1 cellular context compared by ENCODE assay signal in the genomic region with DNA sequence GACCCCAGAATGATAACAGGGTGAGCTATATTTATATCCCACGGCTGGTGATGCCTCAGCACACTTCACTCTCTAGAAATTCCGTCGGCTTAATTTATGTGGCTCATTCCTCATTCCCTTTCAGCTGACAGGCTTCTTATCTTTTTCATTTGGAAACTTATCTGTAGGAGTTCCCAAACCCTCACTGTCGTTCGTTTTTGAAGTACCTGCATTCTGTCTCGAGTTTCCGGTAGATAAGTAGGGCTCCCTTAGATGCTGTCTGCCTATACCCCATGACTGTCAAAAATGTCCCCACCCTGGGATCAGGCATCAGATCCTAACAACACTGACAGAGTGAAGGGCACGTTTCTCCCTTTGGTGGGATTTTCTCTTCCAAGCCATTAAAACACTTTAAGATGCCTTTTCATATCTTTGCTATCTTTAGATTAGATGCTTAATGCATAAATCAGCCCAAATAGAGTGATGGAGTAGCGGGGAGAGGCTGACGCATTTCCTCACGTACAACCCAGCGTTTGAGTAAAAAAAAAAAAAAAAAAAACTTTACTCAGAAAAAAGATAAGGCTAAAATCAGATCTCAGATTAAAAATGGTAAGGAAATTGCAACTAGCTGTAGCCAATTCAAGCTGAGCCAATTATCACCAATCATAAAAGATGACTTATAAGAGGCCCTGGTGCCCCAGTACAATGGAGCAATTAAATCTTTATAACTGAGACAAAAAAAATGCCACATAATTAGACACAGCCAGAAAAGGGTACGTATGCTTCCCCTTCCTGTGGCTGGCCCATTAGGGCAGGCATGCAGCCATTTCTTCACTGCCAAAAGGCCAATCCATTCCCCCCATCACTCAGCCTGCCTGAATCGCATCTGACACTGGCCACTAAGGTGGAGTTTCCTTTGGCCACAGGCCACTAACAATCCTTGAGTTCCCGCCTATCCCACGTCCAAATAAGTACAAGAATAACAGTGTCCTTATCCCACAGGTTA.
A peak's percentile ranks its signal among the peaks of the same experiment; 100 is the strongest.
TF ChIP-seq lines count a peak whose summit lies in the region.

No MANE protein-coding gene starts in this region.

TF ChIP-seq in endothelial cell of umbilical vein, 7 proteins besides CTCF, POLR2A, EP300 and RAD21 (continued from another document):
- TF ChIP-seq MAX (IDR thresholded peaks at IDR 0.05; ENCODE audit: insufficient read depth, insufficient read length), result no peak
- TF ChIP-seq EZH2 (IDR thresholded peaks at IDR 0.05; ENCODE audit: borderline replicate concordance, low read depth, low read length, severe bottlenecking), result no peak
- TF ChIP-seq FOS (IDR thresholded peaks at IDR 0.05; ENCODE audit: borderline replicate concordance, insufficient read depth, low read length), result peak; percentile 50
